ENCODE assay signal across 7 cellular contexts in genomic region chr2:194511070-194511469, GRCh38.
DNase-seq lines count a peak whose midpoint lies in the region; ATAC-seq, FAIRE-seq and TF ChIP-seq lines count a peak whose summit lies in the region.
"Not testable (repeated sequence)": the region's sequence is repeated elsewhere in the genome, so short reads cannot be mapped to it uniquely, and the experiment has no call there.

No MANE protein-coding gene starts in this region.

- intact Hi-C loops in K562 (cut with micrococcal nuclease), result not testable (repeated sequence)

- in situ Hi-C loops in K562 (cut with MboI), result not testable (repeated sequence)

- 0% methylated on average over 2 of the region's 2 CpGs for WGBS in K562 (ENCODE audit: insufficient coverage, low coverage, missing lambda C conversion rate)

- H3K79me2 ChIP-seq in K562 (ENCODE audit: control insufficient read depth, insufficient read depth, low read length), result not testable (repeated sequence)

- not testable (repeated sequence) for H4K20me1 ChIP-seq in K562 (replicated peaks; ENCODE audit: control insufficient read depth, insufficient read depth, low read length)

- not testable (repeated sequence) for H3K9me3 ChIP-seq in K562 (replicated peaks; ENCODE audit: control insufficient read depth, insufficient read depth, low read depth, low read length)

- not testable (repeated sequence) for TF ChIP-seq CTCF in K562 (IDR thresholded peaks at IDR 0.05 in 2 of 3, conservative IDR thresholded peaks at IDR 0.05 in 1 of 3; ENCODE audit: insufficient read depth in 2 of 3, low read depth in 1 of 3, low read length in 3 of 3); fibroblast of mammary gland (conservative IDR thresholded peaks at IDR 0.05; ENCODE audit: control insufficient read depth, insufficient read depth, low read depth, low read length)

- H3K9me1 ChIP-seq in K562 (ENCODE audit: control insufficient read depth, insufficient read depth, low read length), result not testable (repeated sequence)

- H3K27me3 ChIP-seq in K562 (ENCODE audit: control insufficient read depth in 2 of 2, insufficient read depth in 2 of 2, low read length in 2 of 2), result not testable (repeated sequence)

- H3K4me3 ChIP-seq in K562; fibroblast of mammary gland (ENCODE audit: control insufficient read depth, low read depth, low read length): not testable (repeated sequence)

- H3K36me3 ChIP-seq in K562 (ENCODE audit: control insufficient read depth, insufficient read depth, low read length), result not testable (repeated sequence)

- not testable (repeated sequence) for H3K9ac ChIP-seq in K562 (ENCODE audit: insufficient read depth in 1 of 2, low read depth in 2 of 2, low read length in 2 of 2)

- POLR2A ChIA-PET in K562 (lab: Yijun Ruan, JAX), result not testable (repeated sequence)

- not testable (repeated sequence) for H3K4me2 ChIP-seq in K562 (ENCODE audit: insufficient read depth, low read length)

- not testable (repeated sequence) for TF ChIP-seq EP300 in K562 (IDR thresholded peaks at IDR 0.05; ENCODE audit: low read length)

- CTCF ChIA-PET in K562 (lab: Yijun Ruan, JAX; ENCODE audit: low intra/inter-chr PET ratio), result not testable (repeated sequence)

- BruUV-seq in K562 (replicated peaks; lab: Mats Ljungman, UMichigan), result not testable (repeated sequence)

- ATAC-seq in SK-N-SH treated with all-trans-retinoic acid at 6 μM for 48 hours, result peak; percentile 66; the same call in 2 of the 3 replicates
- not testable (repeated sequence) for ATAC-seq in K562

- TF ChIP-seq RAD21 in K562 (CRISPR knock-in tag; conservative IDR thresholded peaks at IDR 0.05 in 1 of 2, IDR thresholded peaks at IDR 0.05 in 1 of 2), result not testable (repeated sequence)

- H2AFZ ChIP-seq in K562 (ENCODE audit: low read depth, low read length), result not testable (repeated sequence)

- peak; percentile 35 for FAIRE-seq in GM18507 (lab: Jason Lieb, UNC)
- FAIRE-seq in K562 (lab: Jason Lieb, UNC), result peak; percentile 54

- peak; percentile 13 for DNase-seq in DMS53 treated with DMSO at 0.1 percent for 48 hours (lab: John Stamatoyannopoulos, UW; ENCODE audit: unreplicated experiment)
- not testable (repeated sequence) for DNase-seq in GM18507 (ENCODE audit: extremely low spot score, insufficient read length, low read depth); K562 (ENCODE audit: extremely low read depth in 1 of 4, low spot score in 3 of 4)
- peak; percentile 8 for DNase-seq in NCI-H69 (lab: John Stamatoyannopoulos, UW)
- peak; percentile 23 for DNase-seq in fibroblast of mammary gland (ENCODE audit: low read depth)
- DNase-seq in smooth muscle cell of the brain vasculature (ENCODE audit: low read depth, low spot score), result peak; percentile 4

- H3K4me1 ChIP-seq in K562 (replicated peaks in 1 of 2; ENCODE audit: control insufficient read depth in 2 of 2, insufficient read depth in 2 of 2, low read length in 2 of 2), result not testable (repeated sequence)

- not testable (repeated sequence) for TF ChIP-seq POLR2A in K562 (conservative IDR thresholded peaks at IDR 0.05)

- H3K27ac ChIP-seq in K562 (ENCODE audit: extremely low read depth, low read depth, low read length), result not testable (repeated sequence)
